In the genomic region with DNA sequence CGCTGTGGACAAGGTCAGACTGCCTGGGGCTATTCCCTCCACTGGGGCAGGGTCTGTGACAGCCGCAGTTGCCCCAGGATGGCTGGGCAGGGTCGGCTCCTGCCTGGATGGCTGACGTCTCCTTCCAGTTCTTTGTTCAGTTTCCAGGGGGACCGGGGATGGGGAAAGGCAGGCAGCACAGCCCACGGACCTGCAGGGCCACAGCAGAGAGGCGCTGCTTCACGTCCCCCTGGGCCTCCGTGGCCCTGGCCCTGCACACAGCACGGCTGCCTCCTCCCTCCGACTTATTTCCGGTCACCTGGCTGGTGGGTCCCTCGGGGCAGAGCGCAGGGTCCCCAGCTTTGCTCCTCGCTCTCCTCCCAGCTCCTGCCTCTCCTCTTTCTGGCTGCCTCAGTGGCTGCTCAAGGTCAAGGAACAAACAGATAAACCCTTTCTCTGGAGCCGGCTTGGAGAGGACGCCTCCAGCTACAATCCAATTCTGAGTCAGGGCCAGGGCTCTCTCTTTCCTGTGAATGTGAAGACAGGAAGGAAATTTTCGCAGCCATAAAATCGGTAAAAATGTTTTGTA, we compare ENCODE assay signal across 10 cellular contexts.
DNase-seq lines count a peak whose midpoint lies in the region; ATAC-seq and TF ChIP-seq lines count a peak whose summit lies in the region.
"Had no signal": no experiment of that assay in that cellular context is flagged by ENCODE, and none has a peak within 500 bp of the region (broad histone marks: within the 10 kb centered on the region; RNA-seq: fewer than 3 reads in every experiment).

No MANE protein-coding gene starts in this region.

- 55% methylated on average over 19 of the region's 19 CpGs for WGBS in hepatocyte (ENCODE audit: low lambda C conversion rate, missing lambda C conversion rate)

- H3K9me2 ChIP-seq in hepatocyte (replicated peaks; ENCODE audit: insufficient read depth), result no peaks in the 10 kb centered on the region

- no peaks in the 10 kb centered on the region for H4K20me1 ChIP-seq in hepatocyte (ENCODE audit: insufficient read depth, poor library complexity, severe bottlenecking)

- H3K27me3 ChIP-seq in hepatocyte, result no peaks in the 10 kb centered on the region

- H3K9me3 ChIP-seq in hepatocyte (ENCODE audit: low read depth), result no peaks in the 10 kb centered on the region

- H3K4me1 ChIP-seq in hepatocyte (ENCODE audit: insufficient read depth), result peaks cover 27% of the 10 kb centered on the region

- intact Hi-C loops in Right ventricle myocardium inferior (cut with DNase I) (no loop called here), cardiac septum (cut with DNase I) (no loop called here), sciatic nerve (cut with DNase I) (no loop called here)

- H3K4me2 ChIP-seq in hepatocyte, result peak overlapping the region; percentile 43

- DNase-seq in Right ventricle myocardium inferior (ENCODE audit: missing footprints) (no peak), cardiac septum (ENCODE audit: low spot score) (no peak), hepatocyte (ENCODE audit: low spot score) (no peak), sciatic nerve (ENCODE audit: low spot score) (no peak)
- no peak for DNase-seq in stimulated activated CD4-positive, alpha-beta T cell treated with anti-CD3 and anti-CD28 coated beads, Interleukin-1b, Interleukin-23, amount 100 ng/mL, for 48 hours
- DNase-seq: NCI-H1092 treated with DMSO at 0.1 percent for 48 hours, T-helper 1 cell had no signal

- H3K79me2 ChIP-seq in hepatocyte, result no peaks in the 10 kb centered on the region

- no peak overlapping the region for H3K4me3 ChIP-seq in hepatocyte

- peak; percentile 58 for ATAC-seq in Right ventricle myocardium inferior
- peak; percentile 68 for ATAC-seq in sciatic nerve
- ATAC-seq in HG02981 (IDR thresholded peaks at IDR 0.05; ENCODE audit: unreplicated experiment), result no peak
- no peak for ATAC-seq in HG03095 (IDR thresholded peaks at IDR 0.05; ENCODE audit: unreplicated experiment)
- no peak for ATAC-seq in GM21529 (IDR thresholded peaks at IDR 0.05; ENCODE audit: unreplicated experiment)

- H2AFZ ChIP-seq in hepatocyte, result peak overlapping the region; percentile 33

- H3K36me3 ChIP-seq in hepatocyte (replicated peaks; ENCODE audit: insufficient read depth, low read depth), result no peaks in the 10 kb centered on the region

- H3K27ac ChIP-seq in hepatocyte, result peak overlapping the region; percentile 74

- no peak for TF ChIP-seq CTCF in hepatocyte (IDR thresholded peaks at IDR 0.05; ENCODE audit: poor library complexity)

Comparison
In these comparisons a context has a peak if more than half of its experiments do, and no peak if none do; other contexts are left out.
1. ATAC-seq: peak in Right ventricle myocardium inferior (single experiment) and sciatic nerve (single experiment); none in HG02981 (single experiment), HG03095 (single experiment) and GM21529 (single experiment).